In genomic region chr2:42663106-42663755, GRCh38 we compare ENCODE assay signal across 1 cellular context.
TF ChIP-seq lines count a peak whose summit lies in the region.

No MANE protein-coding gene starts in this region.

TF ChIP-seq in SK-N-SH, 30 proteins besides CTCF, POLR2A, EP300 and RAD21 (continued from another document):
- no peak for TF ChIP-seq PBX3 (IDR thresholded peaks at IDR 0.05)
- no peak for TF ChIP-seq FOSL2 (IDR thresholded peaks at IDR 0.05; ENCODE audit: borderline replicate concordance, low read depth)
- TF ChIP-seq, protein P1, sequence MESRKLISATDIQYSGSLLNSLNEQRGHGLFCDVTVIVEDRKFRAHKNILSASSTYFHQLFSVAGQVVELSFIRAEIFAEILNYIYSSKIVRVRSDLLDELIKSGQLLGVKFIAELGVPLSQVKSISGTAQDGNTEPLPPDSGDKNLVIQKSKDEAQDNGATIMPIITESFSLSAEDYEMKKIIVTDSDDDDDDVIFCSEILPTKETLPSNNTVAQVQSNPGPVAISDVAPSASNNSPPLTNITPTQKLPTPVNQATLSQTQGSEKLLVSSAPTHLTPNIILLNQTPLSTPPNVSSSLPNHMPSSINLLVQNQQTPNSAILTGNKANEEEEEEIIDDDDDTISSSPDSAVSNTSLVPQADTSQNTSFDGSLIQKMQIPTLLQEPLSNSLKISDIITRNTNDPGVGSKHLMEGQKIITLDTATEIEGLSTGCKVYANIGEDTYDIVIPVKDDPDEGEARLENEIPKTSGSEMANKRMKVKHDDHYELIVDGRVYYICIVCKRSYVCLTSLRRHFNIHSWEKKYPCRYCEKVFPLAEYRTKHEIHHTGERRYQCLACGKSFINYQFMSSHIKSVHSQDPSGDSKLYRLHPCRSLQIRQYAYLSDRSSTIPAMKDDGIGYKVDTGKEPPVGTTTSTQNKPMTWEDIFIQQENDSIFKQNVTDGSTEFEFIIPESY (IDR thresholded peaks at IDR 0.05; ENCODE audit: borderline replicate concordance, low read depth) = no peak
- TF ChIP-seq RXRA (IDR thresholded peaks at IDR 0.05; ENCODE audit: borderline replicate concordance, low read depth) = no peak
- no peak for TF ChIP-seq USF2 (IDR thresholded peaks at IDR 0.05; ENCODE audit: borderline replicate concordance, low read depth, low read length)
- TF ChIP-seq POLR2AphosphoS5 (IDR thresholded peaks at IDR 0.05; ENCODE audit: low read depth, low read length) = no peak
